1 cellular context compared by ENCODE assay signal in the genomic region with DNA sequence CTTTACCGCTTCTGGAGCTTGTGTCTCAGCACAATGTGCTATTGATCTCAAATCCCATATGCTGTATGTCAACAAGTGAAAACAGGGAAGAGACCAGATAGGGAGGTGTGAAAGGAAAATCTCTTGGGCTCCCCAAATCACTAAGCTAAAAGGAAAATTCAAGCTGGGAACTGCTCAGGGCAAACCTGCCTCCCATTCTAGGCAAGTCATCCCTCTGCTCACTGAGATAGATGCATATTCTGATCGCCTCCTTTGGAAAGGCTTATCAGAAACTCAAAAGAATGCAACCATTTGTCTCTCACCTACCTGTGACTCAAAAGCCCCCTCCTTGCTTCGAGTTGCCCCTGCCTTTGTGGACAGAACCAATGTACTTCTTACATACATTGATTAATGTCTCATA.
TF ChIP-seq lines count a peak whose summit lies in the region.

No MANE protein-coding gene starts in this region.

TF ChIP-seq in IMR-90, 13 proteins besides CTCF, POLR2A, EP300 and RAD21 (continued from another document):
- TF ChIP-seq, protein P1, sequence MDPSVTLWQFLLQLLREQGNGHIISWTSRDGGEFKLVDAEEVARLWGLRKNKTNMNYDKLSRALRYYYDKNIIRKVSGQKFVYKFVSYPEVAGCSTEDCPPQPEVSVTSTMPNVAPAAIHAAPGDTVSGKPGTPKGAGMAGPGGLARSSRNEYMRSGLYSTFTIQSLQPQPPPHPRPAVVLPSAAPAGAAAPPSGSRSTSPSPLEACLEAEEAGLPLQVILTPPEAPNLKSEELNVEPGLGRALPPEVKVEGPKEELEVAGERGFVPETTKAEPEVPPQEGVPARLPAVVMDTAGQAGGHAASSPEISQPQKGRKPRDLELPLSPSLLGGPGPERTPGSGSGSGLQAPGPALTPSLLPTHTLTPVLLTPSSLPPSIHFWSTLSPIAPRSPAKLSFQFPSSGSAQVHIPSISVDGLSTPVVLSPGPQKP (IDR thresholded peaks at IDR 0.05; ENCODE audit: borderline replicate concordance, low read depth, low read length) = no peak
- TF ChIP-seq, protein P2, sequence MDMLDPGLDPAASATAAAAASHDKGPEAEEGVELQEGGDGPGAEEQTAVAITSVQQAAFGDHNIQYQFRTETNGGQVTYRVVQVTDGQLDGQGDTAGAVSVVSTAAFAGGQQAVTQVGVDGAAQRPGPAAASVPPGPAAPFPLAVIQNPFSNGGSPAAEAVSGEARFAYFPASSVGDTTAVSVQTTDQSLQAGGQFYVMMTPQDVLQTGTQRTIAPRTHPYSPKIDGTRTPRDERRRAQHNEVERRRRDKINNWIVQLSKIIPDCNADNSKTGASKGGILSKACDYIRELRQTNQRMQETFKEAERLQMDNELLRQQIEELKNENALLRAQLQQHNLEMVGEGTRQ (IDR thresholded peaks at IDR 0.05; ENCODE audit: low read depth, low read length) = no peak
- TF ChIP-seq CEBPB (IDR thresholded peaks at IDR 0.05; ENCODE audit: low read depth, low read length) = no peak
- no peak for TF ChIP-seq SMC3 (IDR thresholded peaks at IDR 0.05; ENCODE audit: low read depth, low read length)
